In genomic region chr16:74430036-74430712, GRCh38 we compare ENCODE assay signal across 8 cellular contexts. TPM values are rescaled to one million over a fixed set of nuclear protein-coding genes. Genes with fewer than 3 reads are reported as not detected.
DNase-seq lines count a peak whose midpoint lies in the region; ATAC-seq and TF ChIP-seq lines count a peak whose summit lies in the region.
"Not testable (repeated sequence)": the region's sequence is repeated elsewhere in the genome, so short reads cannot be mapped to it uniquely, and the experiment has no call there.

No MANE protein-coding gene starts in this region.

- H3K27ac ChIP-seq in transverse colon, result not testable (repeated sequence)

- 36% methylated on average over 13 of the region's 13 CpGs; no CpG with 5 or more reads in 1 of the 2 donors for WGBS in transverse colon (ENCODE audit: low coverage in 1 of 2), 2 donors

- in situ Hi-C loops in transverse colon (cut with MboI; ENCODE audit: low pct_ligation_motif_present in 1 of 4, low pct_unique_long_range_greater_than_20kb in 1 of 4, low sequenced_read_pairs in 3 of 4), result loop anchor here in 1 of 4 donors (10.0 kb wide), 1 partner anchor 115 kb away; no protein-coding TSS in a partner anchor

- H3K9me3 Mint-ChIP-seq in activated B cell treated with CpG ODN at 0.5 μM for 24 hours; MCF 10A (ENCODE audit: unreplicated experiment): not testable (repeated sequence)

- intact Hi-C loops in activated B cell treated with CpG ODN at 0.5 μM for 24 hours (cut with micrococcal nuclease) (loop anchor here (2.0 kb wide), 1 partner anchor 121 kb away; no protein-coding TSS in a partner anchor), MCF 10A (cut with micrococcal nuclease) (loop anchor here (2.0 to 5.0 kb wide), 2 partner anchors 63 to 119 kb away; no protein-coding TSS in a partner anchor)
- intact Hi-C loops in transverse colon (cut with DNase I; ENCODE audit: low total_unique reads), result not testable (repeated sequence)

- not testable (repeated sequence) for H3K36me3 Mint-ChIP-seq in activated B cell treated with CpG ODN at 0.5 μM for 24 hours (ENCODE audit: low read depth); MCF 10A (ENCODE audit: insufficient read depth, unreplicated experiment)

- CTCF ChIA-PET in activated B cell treated with CpG ODN at 0.5 μM for 24 hours (lab: Charles Lee), result not testable (repeated sequence)
- CTCF ChIA-PET in MCF 10A (lab: Yijun Ruan, JAX), result interaction anchor here (0.8 to 1.0 kb wide), 2 partner anchors 30 to 120 kb away, joined by 3 to 4 read pairs; no protein-coding TSS in a partner anchor

- H3K4me1 Mint-ChIP-seq in activated B cell treated with CpG ODN at 0.5 μM for 24 hours; MCF 10A (ENCODE audit: insufficient read depth, unreplicated experiment): not testable (repeated sequence)

- BruUV-seq in MCF 10A (replicated peaks; lab: Mats Ljungman, UMichigan), result not testable (repeated sequence)

- not testable (repeated sequence) for H3K27me3 ChIP-seq in GM06990 (replicated peaks; ENCODE audit: control insufficient read depth, insufficient read depth, low read length); transverse colon

- not testable (repeated sequence) for H3K4me1 ChIP-seq in transverse colon

- H3K9me3 ChIP-seq in transverse colon, result not testable (repeated sequence)

- TF ChIP-seq EP300 in transverse colon (IDR thresholded peaks at IDR 0.05; ENCODE audit: low read depth), result not testable (repeated sequence)

- H3K4me3 Mint-ChIP-seq in activated B cell treated with CpG ODN at 0.5 μM for 24 hours; MCF 10A (ENCODE audit: unreplicated experiment): not testable (repeated sequence)

- not testable (repeated sequence) for H3K27me3 Mint-ChIP-seq in activated B cell treated with CpG ODN at 0.5 μM for 24 hours; MCF 10A (ENCODE audit: insufficient read depth, unreplicated experiment)

- POLR2A ChIA-PET in activated B cell treated with CpG ODN at 0.5 μM for 24 hours (lab: Charles Lee), result not testable (repeated sequence)
- POLR2A ChIA-PET in MCF 10A (lab: Yijun Ruan, JAX), result interaction anchor here (2.3 kb wide), 1 partner anchor 19 kb away, joined by 16 read pairs; no protein-coding TSS in a partner anchor

- not testable (repeated sequence) for H3K4me3 ChIP-seq in GM06990 (replicated peaks; ENCODE audit: low read depth, low read length); transverse colon

- not testable (repeated sequence) for DNase-seq in GM06990 (ENCODE audit: extremely low read depth, insufficient read length)
- DNase-seq in NCI-H345 (lab: John Stamatoyannopoulos, UW), result peak; percentile 15
- DNase-seq in activated B cell treated with CpG ODN at 0.5 μM for 24 hours, result peak; percentile 30
- peak; percentile 48 for DNase-seq in MCF 10A (ENCODE audit: unreplicated experiment)
- DNase-seq in hepatic stellate cell (ENCODE audit: low spot score), result peak; percentile 31
- peak; percentile 22 for DNase-seq in renal cortical epithelial cell (ENCODE audit: low read depth)
- DNase-seq in transverse colon, result peak; percentile 52

- not testable (repeated sequence) for H3K36me3 ChIP-seq in GM06990 (ENCODE audit: control insufficient read depth, insufficient read depth, low read length); transverse colon

- not testable (repeated sequence) for H3K27ac Mint-ChIP-seq in activated B cell treated with CpG ODN at 0.5 μM for 24 hours; MCF 10A (ENCODE audit: low read depth, unreplicated experiment)

- ATAC-seq in HG02870 (IDR thresholded peaks at IDR 0.05; ENCODE audit: unreplicated experiment) (peak; percentile 63), activated B cell treated with CpG ODN at 0.5 μM for 24 hours (ENCODE audit: low read depth) (peak; percentile 71)

- TF ChIP-seq POLR2A in transverse colon (IDR thresholded peaks at IDR 0.05), result not testable (repeated sequence)

- TF ChIP-seq CTCF in GM06990 (IDR thresholded peaks at IDR 0.05; ENCODE audit: insufficient read depth, low read length, poor library complexity, severe bottlenecking) (peak; percentile 67), MCF 10A (IDR thresholded peaks at IDR 0.05; ENCODE audit: unreplicated experiment) (peak; percentile 67), transverse colon (IDR thresholded peaks at IDR 0.05) (peak; percentile 73 to 80 (median 79))
- TF ChIP-seq CTCF in activated B cell treated with CpG ODN at 0.5 μM for 24 hours (IDR thresholded peaks at IDR 0.05), result not testable (repeated sequence)

RNA-seq across cellular contexts. Expression of gene CLEC18B, which starts 8.9 kb away (rescaled TPM):
- total RNA-seq in activated B cell treated with CpG ODN at 0.5 μM for 24 hours, result 0.56 and 1.3 TPM in 2 replicates
- 0.89 TPM in 1 of 2 replicates, not detected in the other for total RNA-seq in MCF 10A (2022)
- total RNA-seq in renal cortical epithelial cell, result 1.9 and 10.2 TPM in 2 replicates
- total RNA-seq in transverse colon, result 1 to 10 TPM in 1 of 4 donors, under 1 TPM in 1, not detected in 2; 0.32 to 1.4 TPM

RNA-seq across cellular contexts. Expression of gene NPIPB15, which starts 54.1 kb away (rescaled TPM):
- 10.6 and 10.8 TPM in 2 replicates for total RNA-seq in activated B cell treated with CpG ODN at 0.5 μM for 24 hours
- total RNA-seq in MCF 10A (2022), result 3.5 and 4.4 TPM in 2 replicates
- 0.20 TPM in 1 of 2 replicates, not detected in the other for total RNA-seq in renal cortical epithelial cell
- 10 to 100 TPM in 2 of 4 donors, 1 to 10 TPM in 1, not detected in 1; 7.2 to 85.2 (median 36.3) TPM for total RNA-seq in transverse colon
